ENCODE assay signal across 24 cellular contexts in the genomic region with DNA sequence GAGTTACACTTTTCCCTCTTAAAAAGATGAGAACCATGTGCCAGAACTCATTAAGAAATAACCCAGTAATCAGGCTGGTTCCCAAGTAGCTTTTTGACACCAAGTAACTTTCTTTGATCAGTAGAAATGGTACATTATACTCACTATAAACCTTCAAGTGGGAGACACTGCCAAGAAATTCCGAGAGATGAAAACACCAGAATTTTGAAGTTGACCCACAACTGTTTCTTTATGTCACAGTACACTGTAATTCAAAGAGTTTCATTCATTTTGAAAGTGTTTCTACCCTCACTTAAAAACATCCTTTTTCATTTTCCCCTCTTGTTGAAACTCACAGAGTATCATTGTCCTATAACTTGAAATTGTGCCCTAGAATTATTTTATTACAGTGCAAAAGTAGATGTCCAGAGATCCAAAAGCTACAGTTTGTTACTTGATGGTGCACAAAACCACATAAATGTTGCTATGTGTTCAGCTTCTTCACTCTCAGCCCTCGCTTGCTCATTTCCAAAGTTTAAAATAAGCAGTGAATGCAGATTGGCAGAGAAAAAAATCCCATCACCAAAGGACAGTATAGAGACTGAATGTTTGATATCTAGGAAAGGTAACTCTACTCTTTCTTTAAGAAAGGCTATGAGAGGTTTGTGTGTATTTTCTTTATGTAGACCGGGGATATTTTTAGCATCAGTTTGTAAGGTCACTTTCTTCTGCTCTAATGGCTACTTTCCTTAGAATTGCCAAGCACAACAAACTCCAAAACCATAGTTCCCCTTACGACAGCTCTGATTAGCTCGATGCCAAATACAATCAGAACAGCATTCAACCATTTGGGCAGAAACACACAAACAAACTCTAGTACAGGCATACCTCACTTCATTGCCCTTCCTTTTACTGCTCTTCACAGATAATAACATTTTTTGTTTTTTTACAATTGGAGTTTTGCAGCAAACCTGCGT.
DNase-seq lines count a peak whose midpoint lies in the region; ATAC-seq and TF ChIP-seq lines count a peak whose summit lies in the region.
"Had no signal": no experiment of that assay in that cellular context is flagged by ENCODE, and none has a peak within 500 bp of the region (broad histone marks: within the 10 kb centered on the region; RNA-seq: fewer than 3 reads in every experiment).

No MANE protein-coding gene starts in this region.

- TF ChIP-seq CTCF in chondrocyte (IDR thresholded peaks at IDR 0.05): no peak
- no peak for TF ChIP-seq CTCF in mesothelial cell of epicardium (IDR thresholded peaks at IDR 0.05; ENCODE audit: unreplicated experiment)

- peak; percentile 46 for ATAC-seq in stimulated activated naive CD8-positive, alpha-beta T cell treated with anti-CD3 and anti-CD28 coated beads, Interleukin-15, amount 100 ng/mL, for 72 hours
- no peak for ATAC-seq in stimulated activated naive CD8-positive, alpha-beta T cell treated with anti-CD3 and anti-CD28 coated beads, Interleukin-15, Interleukin-2, amounts not matched to agents 100 U/mL and 50 U/mL, for 24 hours
- ATAC-seq in HG02885 (IDR thresholded peaks at IDR 0.05; ENCODE audit: poor library complexity, unreplicated experiment): no peak
- ATAC-seq: left lobe of liver had no signal

- H3K9me3 Mint-ChIP-seq in stimulated activated naive CD8-positive, alpha-beta T cell treated with anti-CD3 and anti-CD28 coated beads, Interleukin-15, amount 100 ng/mL, for 72 hours: no peaks in the 10 kb centered on the region
- peaks cover 7% of the 10 kb centered on the region for H3K9me3 Mint-ChIP-seq in chondrocyte (ENCODE audit: low read depth)
- H3K9me3 Mint-ChIP-seq in mesothelial cell of epicardium: peaks cover 21% of the 10 kb centered on the region
- H3K9me3 Mint-ChIP-seq: CD4-positive, alpha-beta T cell; central memory CD8-positive, alpha-beta T cell; neural progenitor cell; stimulated activated naive CD8-positive, alpha-beta T cell treated with anti-CD3 and anti-CD28 coated beads, Interleukin-15, Interleukin-2, amounts not matched to agents 100 ng/mL and 50 ng/mL, for 24 hours; T-helper 2 cell treated with Interferon-gamma antibody and Interleukin-4, amounts not matched to agents 5 μg/mL and 100 μg/mL, for 36 hours had no signal

- no peak overlapping the region for H3K27ac Mint-ChIP-seq in stimulated activated naive CD8-positive, alpha-beta T cell treated with anti-CD3 and anti-CD28 coated beads, Interleukin-15, amount 100 ng/mL, for 72 hours
- H3K27ac Mint-ChIP-seq in chondrocyte (ENCODE audit: unreplicated experiment): peak overlapping the region; percentile 62
- H3K27ac Mint-ChIP-seq in mesothelial cell of epicardium: peak overlapping the region; percentile 67
- H3K27ac Mint-ChIP-seq: CD4-positive, alpha-beta T cell; neural progenitor cell; stimulated activated naive CD8-positive, alpha-beta T cell treated with anti-CD3 and anti-CD28 coated beads, Interleukin-15, Interleukin-2, amounts not matched to agents 100 ng/mL and 50 ng/mL, for 24 hours; T-helper 2 cell treated with Interferon-gamma antibody and Interleukin-4, amounts not matched to agents 5 μg/mL and 100 μg/mL, for 36 hours had no signal

- H3K36me3 Mint-ChIP-seq in chondrocyte (ENCODE audit: low read depth) (no peaks in the 10 kb centered on the region), mesothelial cell of epicardium (peaks cover 25% of the 10 kb centered on the region)
- H3K36me3 Mint-ChIP-seq: neural progenitor cell had no signal

- no peak for DNase-seq in stimulated activated naive CD8-positive, alpha-beta T cell treated with anti-CD3 and anti-CD28 coated beads, Interleukin-15, amount 100 ng/mL, for 72 hours
- no peak for DNase-seq in stimulated activated naive CD8-positive, alpha-beta T cell treated with anti-CD3 and anti-CD28 coated beads, Interleukin-15, Interleukin-2, amounts not matched to agents 100 U/mL and 50 U/mL, for 24 hours
- DNase-seq in chondrocyte (ENCODE audit: low spot score): no peak
- no peak for DNase-seq in mesothelial cell of epicardium (ENCODE audit: low spot score in 2 of 2, unreplicated experiment in 2 of 2)
- DNase-seq in effector CD4-positive, alpha-beta T cell: no peak
- DNase-seq in DMS79 treated with DMSO at 0.1 percent for 48 hours (lab: John Stamatoyannopoulos, UW): no peak
- no peak for DNase-seq in A172 (ENCODE audit: low spot score)
- DNase-seq: activated CD4-positive, alpha-beta T cell treated with anti-CD3 and anti-CD28 coated beads for 48 hours; CD4-positive, alpha-beta T cell; KBM-7; mesendoderm; NCI-H1105 treated with DMSO at 0.1 percent for 48 hours; NCI-H187 treated with DMSO at 0.1 percent for 48 hours; NCI-H69; Peyer's patch; posterior cingulate gyrus; SIG-M5; tibial artery had no signal

- H3K4me3 Mint-ChIP-seq in stimulated activated naive CD8-positive, alpha-beta T cell treated with anti-CD3 and anti-CD28 coated beads, Interleukin-15, amount 100 ng/mL, for 72 hours: no peak overlapping the region
- H3K4me3 Mint-ChIP-seq in chondrocyte (ENCODE audit: unreplicated experiment): no peak overlapping the region
- no peak overlapping the region for H3K4me3 Mint-ChIP-seq in mesothelial cell of epicardium
- H3K4me3 Mint-ChIP-seq: CD4-positive, alpha-beta T cell; central memory CD8-positive, alpha-beta T cell; neural progenitor cell; stimulated activated naive CD8-positive, alpha-beta T cell treated with anti-CD3 and anti-CD28 coated beads, Interleukin-15, Interleukin-2, amounts not matched to agents 100 ng/mL and 50 ng/mL, for 24 hours; T-helper 2 cell treated with Interferon-gamma antibody and Interleukin-4, amounts not matched to agents 5 μg/mL and 100 μg/mL, for 36 hours had no signal

- H3K27me3 Mint-ChIP-seq in stimulated activated naive CD8-positive, alpha-beta T cell treated with anti-CD3 and anti-CD28 coated beads, Interleukin-15, amount 100 ng/mL, for 72 hours: peaks cover 18% of the 10 kb centered on the region
- H3K27me3 Mint-ChIP-seq in chondrocyte (ENCODE audit: low read depth): no peaks in the 10 kb centered on the region
- H3K27me3 Mint-ChIP-seq in mesothelial cell of epicardium (ENCODE audit: low read depth): no peaks in the 10 kb centered on the region

- peaks cover 6% of the 10 kb centered on the region for H3K4me1 Mint-ChIP-seq in stimulated activated naive CD8-positive, alpha-beta T cell treated with anti-CD3 and anti-CD28 coated beads, Interleukin-15, amount 100 ng/mL, for 72 hours
- H3K4me1 Mint-ChIP-seq in chondrocyte (ENCODE audit: low read depth) (peaks cover 60% of the 10 kb centered on the region), mesothelial cell of epicardium (peaks cover 71% of the 10 kb centered on the region)
- H3K4me1 Mint-ChIP-seq: central memory CD8-positive, alpha-beta T cell had no signal

Comparison
In these comparisons a context has a peak if more than half of its experiments do, and no peak if none do; other contexts are left out.
1. H3K27ac Mint-ChIP-seq: peak in chondrocyte (single experiment) and mesothelial cell of epicardium (single experiment); none in stimulated activated naive CD8-positive, alpha-beta T cell treated with anti-CD3 and anti-CD28 coated beads, Interleukin-15, amount 100 ng/mL, for 72 hours (0 of 2).